1 cellular context compared by ENCODE assay signal in genomic region chr19:16111909-16112752, GRCh38.
A peak's percentile ranks its signal among the peaks of the same experiment; 100 is the strongest.
TF ChIP-seq lines count a peak whose summit lies in the region.

No MANE protein-coding gene starts in this region.

TF ChIP-seq in HepG2, 621 proteins besides CTCF, POLR2A, EP300 and RAD21 (continued from another document and continues in another):
- TF ChIP-seq ZNF318 (CRISPR knock-in tag; IDR thresholded peaks at IDR 0.05) (no peak), ZNF629 (CRISPR knock-in tag; conservative IDR thresholded peaks at IDR 0.05) (peak; percentile 99), HDAC1 (CRISPR knock-in tag; IDR thresholded peaks at IDR 0.05) (peak; percentile 24; the same call in 1 of the 2 replicates), MLX (CRISPR knock-in tag; IDR thresholded peaks at IDR 0.05) (no peak), FOXC1 (CRISPR knock-in tag; IDR thresholded peaks at IDR 0.05; ENCODE audit: borderline replicate concordance) (peak; percentile 9; the same call in 1 of the 2 replicates), LCORL (IDR thresholded peaks at IDR 0.05) (no peak), LCORL (CRISPR knock-in tag; IDR thresholded peaks at IDR 0.05) (no peak; the same call in 1 of the 2 replicates), EHMT2 (IDR thresholded peaks at IDR 0.05; ENCODE audit: borderline replicate concordance, low read depth, low read length) (no peak), NPAS2 (CRISPR knock-in tag; IDR thresholded peaks at IDR 0.05; ENCODE audit: borderline replicate concordance) (0 out of 2 replicates have a peak, but pooled peaks have one; percentile 30), SATB2 (CRISPR knock-in tag; IDR thresholded peaks at IDR 0.05) (no peak), ZNF281 (CRISPR knock-in tag; IDR thresholded peaks at IDR 0.05; ENCODE audit: borderline replicate concordance) (no peak), MXI1 (IDR thresholded peaks at IDR 0.05; ENCODE audit: borderline replicate concordance, low read depth, low read length) (no peak; the same call in 2 of the 3 replicates), HOXD1 (CRISPR knock-in tag; IDR thresholded peaks at IDR 0.05) (no peak), KDM1A (CRISPR knock-in tag; IDR thresholded peaks at IDR 0.05) (peak; percentile 79), ZNF136 (CRISPR knock-in tag; IDR thresholded peaks at IDR 0.05; ENCODE audit: low read depth) (no peak), ZNF468 (CRISPR knock-in tag; IDR thresholded peaks at IDR 0.05) (no peak), ZBTB43 (CRISPR knock-in tag; conservative IDR thresholded peaks at IDR 0.05) (no peak), ZSCAN31 (CRISPR knock-in tag; IDR thresholded peaks at IDR 0.05; ENCODE audit: low read depth) (0 out of 2 replicates have a peak, but pooled peaks have one; percentile 34), ZNF577 (CRISPR knock-in tag; IDR thresholded peaks at IDR 0.05; ENCODE audit: borderline replicate concordance, low read depth) (no peak), TGIF2 (CRISPR knock-in tag; IDR thresholded peaks at IDR 0.05) (no peak), ATF7 (IDR thresholded peaks at IDR 0.05) (no peak), ATF7 (CRISPR knock-in tag; IDR thresholded peaks at IDR 0.05) (no peak), E2F1 (CRISPR knock-in tag; IDR thresholded peaks at IDR 0.05) (no peak), PHF20 (CRISPR knock-in tag; IDR thresholded peaks at IDR 0.05) (peak; percentile 8; the same call in 1 of the 2 replicates), KIAA2018 (CRISPR knock-in tag; IDR thresholded peaks at IDR 0.05; ENCODE audit: borderline replicate concordance) (no peak), ZNF569 (CRISPR knock-in tag; IDR thresholded peaks at IDR 0.05; ENCODE audit: borderline replicate concordance) (no peak), ZNF138 (CRISPR knock-in tag; IDR thresholded peaks at IDR 0.05; ENCODE audit: low read depth) (no peak), SP5 (CRISPR knock-in tag; IDR thresholded peaks at IDR 0.05; ENCODE audit: borderline replicate concordance, low read depth) (no peak), MAFK (conservative IDR thresholded peaks at IDR 0.05 in 1 of 2, IDR thresholded peaks at IDR 0.05 in 1 of 2; ENCODE audit: low read length in 2 of 2) (no peak), ZNF121 (CRISPR knock-in tag; IDR thresholded peaks at IDR 0.05) (no peak), GZF1 (CRISPR knock-in tag; IDR thresholded peaks at IDR 0.05) (no peak), SAP130 (CRISPR knock-in tag; IDR thresholded peaks at IDR 0.05; ENCODE audit: low read depth) (no peak), SKIL (CRISPR knock-in tag; IDR thresholded peaks at IDR 0.05; ENCODE audit: borderline replicate concordance) (no peak), CEBPB (IDR thresholded peaks at IDR 0.05; ENCODE audit: borderline replicate concordance, low read depth, low read length) (no peak)
